8 cellular contexts compared by ENCODE assay signal in the genomic region with DNA sequence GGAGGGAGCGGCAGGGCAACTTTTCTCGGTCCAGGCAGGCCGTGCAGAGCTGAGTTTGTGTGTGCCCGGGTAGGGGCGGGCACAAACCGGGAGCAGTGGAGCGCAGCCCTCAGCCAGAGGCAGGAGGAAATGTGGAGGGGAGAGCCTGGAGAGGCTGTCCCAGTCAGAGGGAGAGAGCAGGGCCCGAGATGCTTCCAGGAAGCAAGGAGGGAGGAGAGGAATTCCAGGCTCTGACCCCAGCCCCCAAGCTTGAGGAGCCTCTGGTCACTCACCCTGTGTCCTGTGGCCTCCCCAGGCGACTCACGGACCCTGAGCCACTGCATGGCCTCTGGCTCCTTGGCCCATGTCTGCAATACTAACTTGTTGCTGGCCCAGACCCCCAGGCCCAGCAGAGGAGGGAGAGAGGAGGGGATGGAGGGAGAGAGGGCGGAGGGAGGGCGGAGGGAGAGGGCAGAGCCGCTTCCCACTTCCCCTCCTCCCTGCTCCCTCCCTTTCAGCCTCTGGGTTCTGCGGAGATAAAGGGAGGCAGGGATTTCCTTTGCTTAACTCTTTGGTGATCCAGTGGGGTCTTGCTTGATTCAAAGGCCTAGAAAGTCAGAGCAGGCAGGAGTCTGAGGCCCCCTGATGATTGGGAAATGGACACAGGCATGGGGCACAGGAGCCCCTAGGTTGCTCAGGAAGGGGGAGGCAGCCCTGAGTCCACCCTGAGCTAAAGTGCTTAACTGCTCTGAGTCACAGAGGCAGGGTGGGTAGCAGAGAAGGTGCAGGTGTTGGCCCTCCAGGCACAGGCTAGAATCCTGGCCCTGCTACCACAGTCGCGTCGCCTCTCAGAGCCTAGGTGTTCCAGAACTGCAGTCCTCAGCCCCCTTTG. TPM values are rescaled to one million over a fixed set of nuclear protein-coding genes. Genes with fewer than 3 reads are reported as not detected.
DNase-seq lines count a peak whose midpoint lies in the region; ATAC-seq, FAIRE-seq and TF ChIP-seq lines count a peak whose summit lies in the region.

Gene C1QTNF6 (minus strand): TSS at position 357 of the 871 bp plus-strand sequence. CDS start 34 bp downstream, at position 323.

- H3K27ac ChIP-seq in adrenal gland = peak within 1 kb of the TSS; percentile 62 to 92 (median 67)
- peak within 1 kb of the TSS; percentile 32 for H3K27ac ChIP-seq in iPS DF 6.9 (ENCODE audit: low read length)
- H3K27ac ChIP-seq in skin epidermis = peak within 1 kb of the TSS; percentile 24 to 93 (median 86)

- TF ChIP-seq POLR2A in adrenal gland (IDR thresholded peaks at IDR 0.05) = no peak

- H3K4me3 ChIP-seq in adrenal gland (peak within 1 kb of the TSS in 1 of 4 donors; percentile 45), iPS DF 6.9 (ENCODE audit: low read length) (peak within 1 kb of the TSS; percentile 29; the same call in 1 of the 2 replicates), skin epidermis (peak within 1 kb of the TSS; percentile 20 to 39 (median 24))

- ATAC-seq in GM21390 (IDR thresholded peaks at IDR 0.05; ENCODE audit: unreplicated experiment) = no peak

- H3K4me1 ChIP-seq in adrenal gland (replicated peaks in 1 of 2) (peaks cover 24 to 54% of the 10 kb centered on the region in 2 donors), iPS DF 6.9 (ENCODE audit: control insufficient read depth, insufficient read depth, low read length) (peaks cover 3% of the 10 kb centered on the region)

- no peak for TF ChIP-seq CTCF in adrenal gland (IDR thresholded peaks at IDR 0.05)
- TF ChIP-seq CTCF in D721Med (IDR thresholded peaks at IDR 0.05; ENCODE audit: insufficient read depth, missing control alignments) = no peak

- peak; percentile 60 for DNase-seq in HT-29 (ENCODE audit: low spot score)
- peak in 4 of 7 donors; percentile 33 to 67 (median 59) for DNase-seq in adrenal gland
- no peak for DNase-seq in iPS DF 6.9 (ENCODE audit: low read depth, low spot score)
- DNase-seq in D721Med (ENCODE audit: insufficient read length, low spot score) = no peak
- DNase-seq in stimulated activated CD4-positive, alpha-beta T cell treated with anti-CD3 and anti-CD28 coated beads, Interleukin-1b, Interleukin-23, amount 100 ng/mL, for 48 hours = no peak
- DNase-seq in central memory CD4-positive, alpha-beta T cell = no peak

- no peaks in the 10 kb centered on the region for H3K27me3 ChIP-seq in adrenal gland
- H3K27me3 ChIP-seq in iPS DF 6.9 (ENCODE audit: control insufficient read depth, insufficient read depth, low read length) = no peaks in the 10 kb centered on the region

- no peaks in the 10 kb centered on the region for H3K36me3 ChIP-seq in adrenal gland (replicated peaks in 1 of 2)
- H3K36me3 ChIP-seq in iPS DF 6.9 (ENCODE audit: control insufficient read depth, insufficient read depth, low read length) = no peaks in the 10 kb centered on the region

- FAIRE-seq in D721Med (lab: Jason Lieb, UNC) = no peak

- H3K9me3 ChIP-seq in adrenal gland (replicated peaks in 1 of 3) (no peaks in the 10 kb centered on the region), iPS DF 6.9 (ENCODE audit: control insufficient read depth, insufficient read depth, low read length) (no peaks in the 10 kb centered on the region)

- WGBS in adrenal gland, 4 donors = 25 to 44% (median 30%) methylated on average over 7 to 17 of the region's 17 CpGs
- no CpG with 5 or more reads among the region's 17 CpGs for WGBS in iPS DF 6.9 (ENCODE audit: insufficient coverage, insufficient read length)

- intact Hi-C loops in adrenal gland (cut with DNase I) = no loop called here

RNA-seq across cellular contexts. Expression of gene C1QTNF6, which starts in this region (rescaled TPM):
- total RNA-seq in HT-29 (2014; rRNA removed; shearing (Covaris generic)) = 7.1 and 8.3 TPM in 2 replicates
- 10 to 100 TPM in 1 of 8 donors, 1 to 10 TPM in 7; 2.2 to 28.6 (median 5.9) TPM for total RNA-seq in adrenal gland
- polyA plus RNA-seq in adrenal gland = 10 to 100 TPM in 2 of 3 donors, 1 to 10 TPM in 1; 2.9 to 45.7 (median 17.9) TPM

Comparison
In these comparisons a context has a peak if more than half of its experiments do, and no peak if none do; other contexts are left out.
1. DNase-seq: peak in HT-29 (single experiment) and adrenal gland (4 of 7); none in iPS DF 6.9 (single experiment), D721Med (single experiment), stimulated activated CD4-positive, alpha-beta T cell treated with anti-CD3 and anti-CD28 coated beads, Interleukin-1b, Interleukin-23, amount 100 ng/mL, for 48 hours (single experiment) and central memory CD4-positive, alpha-beta T cell (single experiment).
2. H3K27ac ChIP-seq: peak in every context shown above with its lines; median percentile 86 in skin epidermis; 67 in adrenal gland; 32 in iPS DF 6.9.